1 cellular context compared by ENCODE assay signal in genomic region chr12:53190108-53190729, GRCh38.
TF ChIP-seq lines count a peak whose summit lies in the region.

No MANE protein-coding gene starts in this region.

TF ChIP-seq in HepG2, 621 proteins besides CTCF, POLR2A, EP300 and RAD21 (continued from another document):
- TF ChIP-seq USF2 (IDR thresholded peaks at IDR 0.05; ENCODE audit: low read depth, low read length) (no peak), USF2 (CRISPR knock-in tag; IDR thresholded peaks at IDR 0.05; ENCODE audit: borderline replicate concordance) (no peak), HNF4A (CRISPR knock-in tag; IDR thresholded peaks at IDR 0.05) (no peak), SIN3B (IDR thresholded peaks at IDR 0.05; ENCODE audit: low read length) (no peak), GATAD1 (CRISPR knock-in tag; IDR thresholded peaks at IDR 0.05) (no peak), KDM1A (CRISPR knock-in tag; IDR thresholded peaks at IDR 0.05) (no peak), NFKBIZ (CRISPR knock-in tag; IDR thresholded peaks at IDR 0.05) (no peak), ZNF121 (CRISPR knock-in tag; IDR thresholded peaks at IDR 0.05) (no peak), RNF219 (CRISPR knock-in tag; IDR thresholded peaks at IDR 0.05) (no peak), TFDP1 (CRISPR knock-in tag; IDR thresholded peaks at IDR 0.05; ENCODE audit: borderline replicate concordance) (no peak), MTF1 (CRISPR knock-in tag; IDR thresholded peaks at IDR 0.05) (no peak), ZIK1 (CRISPR knock-in tag; IDR thresholded peaks at IDR 0.05; ENCODE audit: borderline replicate concordance, low read depth) (no peak), ZNF441 (CRISPR knock-in tag; IDR thresholded peaks at IDR 0.05; ENCODE audit: borderline replicate concordance) (no peak), AHDC1 (CRISPR knock-in tag; IDR thresholded peaks at IDR 0.05; ENCODE audit: borderline replicate concordance) (no peak), ZNF138 (CRISPR knock-in tag; IDR thresholded peaks at IDR 0.05; ENCODE audit: low read depth) (no peak), ZNF296 (CRISPR knock-in tag; conservative IDR thresholded peaks at IDR 0.05) (no peak), KLF13 (CRISPR knock-in tag; IDR thresholded peaks at IDR 0.05) (no peak), ZNF34 (CRISPR knock-in tag; IDR thresholded peaks at IDR 0.05; ENCODE audit: borderline replicate concordance) (no peak), PPARG (CRISPR knock-in tag; conservative IDR thresholded peaks at IDR 0.05) (no peak), AGO1 (IDR thresholded peaks at IDR 0.05; ENCODE audit: low read depth, low read length, poor library complexity, severe bottlenecking) (peak; percentile 39), ZNF580 (CRISPR knock-in tag; IDR thresholded peaks at IDR 0.05; ENCODE audit: borderline replicate concordance, low read depth) (no peak), NR2F1 (CRISPR knock-in tag; IDR thresholded peaks at IDR 0.05) (no peak), ZNF143 (CRISPR knock-in tag; IDR thresholded peaks at IDR 0.05) (no peak), ZSCAN20 (CRISPR knock-in tag; IDR thresholded peaks at IDR 0.05; ENCODE audit: borderline replicate concordance) (no peak), PAXIP1 (CRISPR knock-in tag; conservative IDR thresholded peaks at IDR 0.05) (no peak), SETDB1 (CRISPR knock-in tag; IDR thresholded peaks at IDR 0.05; ENCODE audit: borderline replicate concordance) (no peak), XBP1 (CRISPR knock-in tag; IDR thresholded peaks at IDR 0.05) (no peak), GLI4 (CRISPR knock-in tag; IDR thresholded peaks at IDR 0.05; ENCODE audit: borderline replicate concordance) (no peak), XRCC5 (optimal IDR thresholded peaks at IDR 0.05; ENCODE audit: low read length) (peak; percentile 87), ZXDC (CRISPR knock-in tag; IDR thresholded peaks at IDR 0.05) (no peak), ZNF550 (CRISPR knock-in tag; IDR thresholded peaks at IDR 0.05; ENCODE audit: borderline replicate concordance) (no peak), JUND (CRISPR knock-in tag; IDR thresholded peaks at IDR 0.05) (no peak), ATF7 (IDR thresholded peaks at IDR 0.05) (no peak), ATF7 (CRISPR knock-in tag; IDR thresholded peaks at IDR 0.05) (no peak), ATRX (CRISPR knock-in tag; IDR thresholded peaks at IDR 0.05; ENCODE audit: borderline replicate concordance) (no peak), ZNF207 (IDR thresholded peaks at IDR 0.05; ENCODE audit: borderline replicate concordance) (no peak), KAT8 (CRISPR knock-in tag; IDR thresholded peaks at IDR 0.05) (0 out of 2 replicates have a peak, but pooled peaks have one; percentile 15), TP53 (CRISPR knock-in tag; conservative IDR thresholded peaks at IDR 0.05) (no peak), STAT6 (CRISPR knock-in tag; IDR thresholded peaks at IDR 0.05; ENCODE audit: borderline replicate concordance) (no peak), NR2F2 (IDR thresholded peaks at IDR 0.05; ENCODE audit: borderline replicate concordance, low read depth) (no peak)
